ENCODE assay signal across 27 cellular contexts in genomic region chr22:42231929-42232328, GRCh38.
"Had no signal": no experiment of that assay in that cellular context is flagged by ENCODE, and none has a peak within 500 bp of the region (broad histone marks: within the 10 kb centered on the region; RNA-seq: fewer than 3 reads in every experiment).

No MANE protein-coding gene starts in this region.

- H3K9me3 ChIP-seq: esophagus squamous epithelium, lower lobe of right lung, psoas muscle, sigmoid colon, stomach, testis, tibial artery, upper lobe of left lung, uterus had no signal

- H3K27ac ChIP-seq: coronary artery, esophagus squamous epithelium, heart right ventricle, lower lobe of right lung, neural progenitor cell, psoas muscle, sigmoid colon, stomach, testis, tibial artery, upper lobe of left lung, uterus had no signal

- H3K27me3 Mint-ChIP-seq: naive B cell had no signal

- H3K9me3 Mint-ChIP-seq: naive B cell; stimulated activated effector memory CD8-positive, alpha-beta T cell treated with anti-CD3 and anti-CD28 coated beads, Interleukin-12 subunit alpha, Interleukin-12 subunit beta, amount 100 ng/mL, for 72 hours had no signal

- H3K36me3 ChIP-seq: esophagus squamous epithelium, heart right ventricle, lower lobe of right lung, neural progenitor cell, sigmoid colon, stomach, tibial artery, upper lobe of left lung, uterus had no signal

- H3K4me3 Mint-ChIP-seq: naive B cell; nephron; neural progenitor cell; stimulated activated effector memory CD8-positive, alpha-beta T cell treated with anti-CD3 and anti-CD28 coated beads, Interleukin-12 subunit alpha, Interleukin-12 subunit beta, amount 100 ng/mL, for 72 hours had no signal

- ATAC-seq: heart right ventricle; left cardiac atrium; left ventricle myocardium superior; lower lobe of right lung; psoas muscle; right cardiac atrium; stimulated activated effector memory CD8-positive, alpha-beta T cell treated with anti-CD3 and anti-CD28 coated beads, Interleukin-12 subunit alpha, Interleukin-12 subunit beta, amount 100 ng/mL, for 72 hours had no signal

- H3K27ac Mint-ChIP-seq: nephron; neural progenitor cell; stimulated activated effector memory CD8-positive, alpha-beta T cell treated with anti-CD3 and anti-CD28 coated beads, Interleukin-12 subunit alpha, Interleukin-12 subunit beta, amount 100 ng/mL, for 72 hours had no signal

- H3K4me3 ChIP-seq: coronary artery, esophagus squamous epithelium, heart right ventricle, lower lobe of right lung, neural progenitor cell, psoas muscle, sigmoid colon, stomach, testis, tibial artery, upper lobe of left lung, uterus had no signal

- H3K27me3 ChIP-seq: esophagus squamous epithelium, heart right ventricle, neural progenitor cell, sigmoid colon, stomach, testis, tibial artery, upper lobe of left lung, uterus had no signal

- DNase-seq: dermis blood vessel endothelial cell; effector memory CD4-positive, alpha-beta T cell; esophagus squamous epithelium; foreskin melanocyte; glutamatergic neuron; heart right ventricle; hippocampal formation; left cardiac atrium; left ventricle myocardium superior; lower lobe of right lung; naive B cell; posterior cingulate gyrus; psoas muscle; right cardiac atrium; sigmoid colon; stimulated activated CD4-positive, alpha-beta T cell treated with anti-CD3 and anti-CD28 coated beads, Interleukin-2, amount 100 ng/mL, for 24 hours; stimulated activated CD4-positive, alpha-beta T cell treated with anti-CD3 and anti-CD28 coated beads, Interleukin-4, amount 100 ng/mL, for 24 hours; stimulated activated naive CD4-positive, alpha-beta T cell treated with Interleukin-2 at 50 U/mL for 16 hours; stomach; testis; tibial artery; uterus had no signal
